In genomic region chr4:145213245-145213644, GRCh38 we compare ENCODE assay signal across 18 cellular contexts. TPM values are rescaled to one million over a fixed set of nuclear protein-coding genes. Genes with fewer than 3 reads are reported as not detected.
DNase-seq lines count a peak whose midpoint lies in the region; ATAC-seq and TF ChIP-seq lines count a peak whose summit lies in the region.
"Had no signal": no experiment of that assay in that cellular context is flagged by ENCODE, and none has a peak within 500 bp of the region (broad histone marks: within the 10 kb centered on the region; RNA-seq: fewer than 3 reads in every experiment).

No MANE protein-coding gene starts in this region.

- H4K20me1 ChIP-seq in Karpas-422 (ENCODE audit: insufficient read depth, low read depth, low read length) = no peaks in the 10 kb centered on the region

- no peak for TF ChIP-seq CTCF in activated CD8-positive, alpha-beta T cell treated with anti-CD3 and anti-CD28 coated beads for 36 hours (IDR thresholded peaks at IDR 0.05)

- intact Hi-C loops in activated CD8-positive, alpha-beta T cell treated with anti-CD3 and anti-CD28 coated beads for 36 hours (cut with micrococcal nuclease) = no loop called here

- H3K27me3 Mint-ChIP-seq in activated CD8-positive, alpha-beta T cell treated with anti-CD3 and anti-CD28 coated beads for 36 hours = peaks cover 2% of the 10 kb centered on the region
- peaks cover 2% of the 10 kb centered on the region for H3K27me3 Mint-ChIP-seq in activated CD8-positive, alpha-beta T cell treated with anti-CD3 and anti-CD28 coated beads, Interleukin-2, amount 10 ng/mL, durations not matched to agents 7 days and 5 days (ENCODE audit: low read depth)
- peaks cover 15% of the 10 kb centered on the region for H3K27me3 Mint-ChIP-seq in T-helper 17 cell

- H3K4me2 ChIP-seq in Karpas-422 (ENCODE audit: low read depth, low read length, poor library complexity, severe bottlenecking) = no peak overlapping the region
- H3K4me2 ChIP-seq: GM23338 had no signal

- CTCF ChIA-PET in activated CD8-positive, alpha-beta T cell treated with anti-CD3 and anti-CD28 coated beads for 36 hours (lab: Charles Lee) = no interaction called here
- CTCF ChIA-PET in activated CD8-positive, alpha-beta T cell treated with anti-CD3 and anti-CD28 coated beads, Interleukin-2, amount 10 ng/mL, durations not matched to agents 7 days and 5 days (lab: Charles Lee) = no interaction called here

- no peaks in the 10 kb centered on the region for H3K79me2 ChIP-seq in Karpas-422 (ENCODE audit: low read length)

- H3K27me3 ChIP-seq in Karpas-422 (ENCODE audit: low read length) = no peaks in the 10 kb centered on the region

- no peaks in the 10 kb centered on the region for H3K36me3 ChIP-seq in Karpas-422 (ENCODE audit: insufficient read depth, low read length)

- H3K9ac ChIP-seq in Karpas-422 (ENCODE audit: low read length) = no peak overlapping the region

- no peak overlapping the region for H3K4me3 Mint-ChIP-seq in activated CD8-positive, alpha-beta T cell treated with anti-CD3 and anti-CD28 coated beads for 36 hours
- no peak overlapping the region for H3K4me3 Mint-ChIP-seq in activated CD8-positive, alpha-beta T cell treated with anti-CD3 and anti-CD28 coated beads, Interleukin-2, amount 10 ng/mL, durations not matched to agents 7 days and 5 days
- peak overlapping the region; percentile 10 for H3K4me3 Mint-ChIP-seq in T-helper 17 cell
- H3K4me3 Mint-ChIP-seq: CD14-positive monocyte; CD8-positive, alpha-beta T cell; GM23338 had no signal

- H3K27ac Mint-ChIP-seq in activated CD8-positive, alpha-beta T cell treated with anti-CD3 and anti-CD28 coated beads for 36 hours = no peak overlapping the region
- no peak overlapping the region for H3K27ac Mint-ChIP-seq in activated CD8-positive, alpha-beta T cell treated with anti-CD3 and anti-CD28 coated beads, Interleukin-2, amount 10 ng/mL, durations not matched to agents 7 days and 5 days
- H3K27ac Mint-ChIP-seq in T-helper 17 cell = no peak overlapping the region
- H3K27ac Mint-ChIP-seq: CD14-positive monocyte; CD8-positive, alpha-beta T cell; GM23338 had no signal

- H3K9me3 ChIP-seq in T-helper 17 cell (ENCODE audit: control insufficient read depth, low read length, poor library complexity, severe bottlenecking) (no peaks in the 10 kb centered on the region), Karpas-422 (ENCODE audit: low read length) (no peaks in the 10 kb centered on the region)

- no peak overlapping the region for H3K27ac ChIP-seq in Karpas-422 (ENCODE audit: low read length)
- H3K27ac ChIP-seq: 22Rv1 had no signal

- no peaks in the 10 kb centered on the region for H3K9me3 Mint-ChIP-seq in activated CD8-positive, alpha-beta T cell treated with anti-CD3 and anti-CD28 coated beads for 36 hours
- no peaks in the 10 kb centered on the region for H3K9me3 Mint-ChIP-seq in activated CD8-positive, alpha-beta T cell treated with anti-CD3 and anti-CD28 coated beads, Interleukin-2, amount 10 ng/mL, durations not matched to agents 7 days and 5 days (ENCODE audit: insufficient read depth)
- H3K9me3 Mint-ChIP-seq: CD8-positive, alpha-beta T cell; GM23338 had no signal

- no peak for DNase-seq in activated CD8-positive, alpha-beta T cell treated with anti-CD3 and anti-CD28 coated beads for 36 hours
- DNase-seq in activated CD8-positive, alpha-beta T cell treated with anti-CD3 and anti-CD28 coated beads, Interleukin-2, amount 10 ng/mL, durations not matched to agents 7 days and 5 days = no peak
- DNase-seq in T-helper 17 cell (no peak), Karpas-422 (no peak)
- no peak for DNase-seq in activated CD4-positive, alpha-beta T cell treated with anti-CD3 and anti-CD28 coated beads, Interleukin-2, amount 50 U/mL, for 4 hours
- no peak for DNase-seq in stimulated activated CD4-positive, alpha-beta T cell treated with anti-CD3 and anti-CD28 coated beads, Interleukin-15, amount 100 ng/mL, for 24 hours
- DNase-seq: CD8-positive, alpha-beta T cell; COR-L47; DMS153; DMS79 treated with DMSO at 0.1 percent for 48 hours; EL; H7; IMR-90 had no signal

- ATAC-seq in activated CD8-positive, alpha-beta T cell treated with anti-CD3 and anti-CD28 coated beads for 36 hours = peak; percentile 47
- no peak for ATAC-seq in activated CD8-positive, alpha-beta T cell treated with anti-CD3 and anti-CD28 coated beads, Interleukin-2, amount 10 ng/mL, durations not matched to agents 7 days and 5 days
- ATAC-seq in GM18502 (IDR thresholded peaks at IDR 0.05; ENCODE audit: poor library complexity, unreplicated experiment) (peak; percentile 56), HG02623 (IDR thresholded peaks at IDR 0.05; ENCODE audit: unreplicated experiment) (peak; percentile 47), T-helper 17 cell (no peak)
- ATAC-seq: CD8-positive, alpha-beta T cell; GM23338 had no signal

- no peak overlapping the region for H3K4me3 ChIP-seq in Karpas-422 (ENCODE audit: low read length)
- H3K4me3 ChIP-seq: GM23338 had no signal

- H3K36me3 Mint-ChIP-seq in activated CD8-positive, alpha-beta T cell treated with anti-CD3 and anti-CD28 coated beads for 36 hours (ENCODE audit: low read depth) = no peaks in the 10 kb centered on the region
- no peaks in the 10 kb centered on the region for H3K36me3 Mint-ChIP-seq in activated CD8-positive, alpha-beta T cell treated with anti-CD3 and anti-CD28 coated beads, Interleukin-2, amount 10 ng/mL, durations not matched to agents 7 days and 5 days (ENCODE audit: low read depth)
- peaks cover 2% of the 10 kb centered on the region for H3K36me3 Mint-ChIP-seq in T-helper 17 cell (ENCODE audit: low read depth)
- H3K36me3 Mint-ChIP-seq: CD14-positive monocyte; CD8-positive, alpha-beta T cell had no signal

- POLR2A ChIA-PET in activated CD8-positive, alpha-beta T cell treated with anti-CD3 and anti-CD28 coated beads for 36 hours (lab: Charles Lee) = interaction anchor here (0.6 kb wide), 1 partner anchor 444 kb away, joined by 3 read pairs; no protein-coding TSS in a partner anchor
- POLR2A ChIA-PET in activated CD8-positive, alpha-beta T cell treated with anti-CD3 and anti-CD28 coated beads, Interleukin-2, amount 10 ng/mL, durations not matched to agents 7 days and 5 days (lab: Charles Lee) = no interaction called here

- H2AFZ ChIP-seq in Karpas-422 (ENCODE audit: low read length) = no peak overlapping the region; the same call in 1 of the 2 replicates
- H2AFZ ChIP-seq: GM23338 had no signal

- no peaks in the 10 kb centered on the region for H3K9me2 ChIP-seq in Karpas-422 (replicated peaks; ENCODE audit: insufficient read depth, low read length)

- no peaks in the 10 kb centered on the region for H3K4me1 Mint-ChIP-seq in activated CD8-positive, alpha-beta T cell treated with anti-CD3 and anti-CD28 coated beads for 36 hours (ENCODE audit: low read depth)
- H3K4me1 Mint-ChIP-seq in activated CD8-positive, alpha-beta T cell treated with anti-CD3 and anti-CD28 coated beads, Interleukin-2, amount 10 ng/mL, durations not matched to agents 7 days and 5 days (ENCODE audit: low read depth) = no peaks in the 10 kb centered on the region
- H3K4me1 Mint-ChIP-seq in T-helper 17 cell = no peaks in the 10 kb centered on the region

- H3K4me1 ChIP-seq in Karpas-422 (ENCODE audit: low read length) = peaks cover 2% of the 10 kb centered on the region

RNA-seq across cellular contexts. Expression of gene OTUD4, which starts 32.9 kb away (rescaled TPM):
- 10 to 100 TPM; 41.4 to 49.6 TPM for total RNA-seq in activated CD8-positive, alpha-beta T cell treated with anti-CD3 and anti-CD28 coated beads for 36 hours
- total RNA-seq in activated CD8-positive, alpha-beta T cell treated with anti-CD3 and anti-CD28 coated beads, Interleukin-2, amount 10 ng/mL, durations not matched to agents 7 days and 5 days = 10 to 100 TPM; 39.4 to 43.6 TPM
- total RNA-seq in T-helper 17 cell = 10 to 100 TPM; 60.9 to 63.8 TPM
- 18.2 and 62.1 TPM in 2 replicates for total RNA-seq in Karpas-422 (2014; rRNA removed; shearing (Covaris generic); ENCODE audit: low replicate concordance)

Comparison
In these comparisons a context has a peak if more than half of its experiments do, and no peak if none do; other contexts are left out.
1. ATAC-seq: peak in activated CD8-positive, alpha-beta T cell treated with anti-CD3 and anti-CD28 coated beads for 36 hours (single experiment), GM18502 (single experiment) and HG02623 (single experiment); none in activated CD8-positive, alpha-beta T cell treated with anti-CD3 and anti-CD28 coated beads, Interleukin-2, amount 10 ng/mL, durations not matched to agents 7 days and 5 days (single experiment) and T-helper 17 cell (single experiment).